In the genomic region with DNA sequence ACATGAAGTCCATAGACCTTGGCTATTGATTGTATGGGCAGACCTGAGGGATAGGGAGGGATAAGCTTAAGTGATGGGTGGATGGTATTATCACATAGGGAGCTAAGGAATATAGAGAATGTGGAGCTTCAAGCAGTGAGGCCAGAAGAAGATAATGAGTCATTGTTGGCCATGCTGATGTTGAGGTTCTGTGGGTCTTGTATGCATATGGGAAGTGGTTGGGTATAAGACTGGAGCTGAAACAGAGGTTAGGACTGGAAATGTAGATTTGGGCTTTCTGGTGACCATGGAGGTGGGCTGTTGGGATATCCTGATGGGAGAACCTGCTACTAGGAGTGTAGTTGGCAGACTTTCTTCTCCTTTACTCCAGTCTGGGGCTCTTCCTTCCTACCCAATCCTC, we compare ENCODE assay signal across 23 cellular contexts.
DNase-seq lines count a peak whose midpoint lies in the region; ATAC-seq and TF ChIP-seq lines count a peak whose summit lies in the region.
"Had no signal": no experiment of that assay in that cellular context is flagged by ENCODE, and none has a peak within 500 bp of the region (broad histone marks: within the 10 kb centered on the region; RNA-seq: fewer than 3 reads in every experiment).

No MANE protein-coding gene starts in this region.

- H3K14ac ChIP-seq in mesenchymal stem cell (ENCODE audit: low read length in 2 of 2): no peak overlapping the region

- H3K9ac ChIP-seq in mesenchymal stem cell (ENCODE audit: low read length): no peak overlapping the region
- H3K9ac ChIP-seq: BLaER1 treated with 17β-estradiol and CSF1 and Interleukin-3, amounts not matched to agents 10 nM and 100 nM; KMS-11 had no signal

- H3K4me3 Mint-ChIP-seq in GM23338: no peak overlapping the region
- no peak overlapping the region for H3K4me3 Mint-ChIP-seq in activated T-helper 17 cell treated with anti-CD3 and anti-CD28 coated beads, Interleukin-2, amount 50 U/mL, for 72 hours
- H3K4me3 Mint-ChIP-seq in stimulated activated naive CD8-positive, alpha-beta T cell treated with anti-CD3 and anti-CD28 coated beads, Interleukin-15, Interleukin-2, amounts not matched to agents 100 ng/mL and 50 ng/mL, for 24 hours: no peak overlapping the region
- no peak overlapping the region for H3K4me3 Mint-ChIP-seq in activated CD8-positive, alpha-beta T cell treated with anti-CD3 and anti-CD28 coated beads, Interleukin-2, amount 10 ng/mL, durations not matched to agents 7 days and 5 days
- H3K4me3 Mint-ChIP-seq: CD4-positive, alpha-beta T cell; IgD-negative memory B cell had no signal

- no peak overlapping the region for H2BK12ac ChIP-seq in mesenchymal stem cell (ENCODE audit: low read length in 2 of 2)

- H3K36me3 Mint-ChIP-seq in GM23338 (ENCODE audit: low read depth): no peaks in the 10 kb centered on the region
- H3K36me3 Mint-ChIP-seq in activated T-helper 17 cell treated with anti-CD3 and anti-CD28 coated beads, Interleukin-2, amount 50 U/mL, for 72 hours (ENCODE audit: low read depth): no peaks in the 10 kb centered on the region
- H3K36me3 Mint-ChIP-seq in stimulated activated naive CD8-positive, alpha-beta T cell treated with anti-CD3 and anti-CD28 coated beads, Interleukin-15, Interleukin-2, amounts not matched to agents 100 ng/mL and 50 ng/mL, for 24 hours (ENCODE audit: low read depth): no peaks in the 10 kb centered on the region
- H3K36me3 Mint-ChIP-seq in activated CD8-positive, alpha-beta T cell treated with anti-CD3 and anti-CD28 coated beads, Interleukin-2, amount 10 ng/mL, durations not matched to agents 7 days and 5 days (ENCODE audit: low read depth): no peaks in the 10 kb centered on the region

- H3K79me2 ChIP-seq in GM23338 (replicated peaks; ENCODE audit: insufficient read depth): no peaks in the 10 kb centered on the region

- H3K27me3 Mint-ChIP-seq in GM23338 (ENCODE audit: insufficient read depth, low read depth, poor library complexity): no peaks in the 10 kb centered on the region
- peaks cover 16% of the 10 kb centered on the region for H3K27me3 Mint-ChIP-seq in activated T-helper 17 cell treated with anti-CD3 and anti-CD28 coated beads, Interleukin-2, amount 50 U/mL, for 72 hours
- H3K27me3 Mint-ChIP-seq in stimulated activated naive CD8-positive, alpha-beta T cell treated with anti-CD3 and anti-CD28 coated beads, Interleukin-15, Interleukin-2, amounts not matched to agents 100 ng/mL and 50 ng/mL, for 24 hours: peaks cover 31% of the 10 kb centered on the region
- H3K27me3 Mint-ChIP-seq in activated CD8-positive, alpha-beta T cell treated with anti-CD3 and anti-CD28 coated beads, Interleukin-2, amount 10 ng/mL, durations not matched to agents 7 days and 5 days (ENCODE audit: low read depth): peaks cover 11% of the 10 kb centered on the region

- POLR2A ChIA-PET in activated CD8-positive, alpha-beta T cell treated with anti-CD3 and anti-CD28 coated beads, Interleukin-2, amount 10 ng/mL, durations not matched to agents 7 days and 5 days (lab: Charles Lee): interaction anchor here (0.6 to 1.0 kb wide), 2 partner anchors 9 to 159 kb away, joined by 3 to 4 read pairs; no protein-coding TSS in a partner anchor

- H4K8ac ChIP-seq in mesenchymal stem cell (ENCODE audit: low read length): no peak overlapping the region

- no peak overlapping the region for H2BK5ac ChIP-seq in mesenchymal stem cell (ENCODE audit: low read depth, low read length, poor library complexity, severe bottlenecking)

- H3K36me3 ChIP-seq in GM23338 (ENCODE audit: insufficient read depth) (no peaks in the 10 kb centered on the region), mesenchymal stem cell (ENCODE audit: control insufficient read depth in 1 of 2, insufficient read depth in 2 of 2, low read depth in 1 of 2, low read length in 2 of 2) (no peaks in the 10 kb centered on the region)
- H3K36me3 ChIP-seq: BLaER1 treated with 17β-estradiol and CSF1 and Interleukin-3, amounts not matched to agents 10 nM and 100 nM had no signal

- H2BK15ac ChIP-seq in mesenchymal stem cell (ENCODE audit: low read depth, poor library complexity, severe bottlenecking): no peak overlapping the region

- H2AFZ ChIP-seq in GM23338 (no peak overlapping the region), mesenchymal stem cell (ENCODE audit: low read depth, low read length) (no peak overlapping the region)

- no peaks in the 10 kb centered on the region for H4K20me1 ChIP-seq in GM23338 (replicated peaks; ENCODE audit: insufficient read depth)
- H4K20me1 ChIP-seq: BLaER1 treated with 17β-estradiol and CSF1 and Interleukin-3, amounts not matched to agents 10 nM and 100 nM had no signal

- H3K9me3 ChIP-seq in mesenchymal stem cell (ENCODE audit: control insufficient read depth, low read length): no peaks in the 10 kb centered on the region
- H3K9me3 ChIP-seq: A549; BLaER1 treated with 17β-estradiol and CSF1 and Interleukin-3, amounts not matched to agents 10 nM and 100 nM had no signal

- no peak overlapping the region for H3K18ac ChIP-seq in mesenchymal stem cell (ENCODE audit: low read depth in 1 of 2, low read length in 2 of 2)

- CTCF ChIA-PET in activated CD8-positive, alpha-beta T cell treated with anti-CD3 and anti-CD28 coated beads, Interleukin-2, amount 10 ng/mL, durations not matched to agents 7 days and 5 days (lab: Charles Lee): interaction anchor here (1.1 kb wide), 1 partner anchor 166 kb away, joined by 3 read pairs; no protein-coding TSS in a partner anchor

- H3K4me1 ChIP-seq in GM23338 (ENCODE audit: insufficient read depth) (peaks cover 12% of the 10 kb centered on the region), mesenchymal stem cell (ENCODE audit: control insufficient read depth, insufficient read depth, low read depth, low read length) (no peaks in the 10 kb centered on the region)
- H3K4me1 ChIP-seq: A549; BLaER1 treated with 17β-estradiol and CSF1 and Interleukin-3, amounts not matched to agents 10 nM and 100 nM had no signal

- no peaks in the 10 kb centered on the region for H3K27me3 ChIP-seq in GM23338 (ENCODE audit: insufficient read depth)
- H3K27me3 ChIP-seq in mesenchymal stem cell (ENCODE audit: control insufficient read depth in 1 of 2, insufficient read depth in 1 of 2, low read length in 2 of 2): no peaks in the 10 kb centered on the region
- H3K27me3 ChIP-seq: BLaER1 treated with 17β-estradiol and CSF1 and Interleukin-3, amounts not matched to agents 10 nM and 100 nM had no signal

- no peaks in the 10 kb centered on the region for H3K79me1 ChIP-seq in mesenchymal stem cell (replicated peaks; ENCODE audit: low read length, poor library complexity, severe bottlenecking)

- no peak for DNase-seq in GM23338 (ENCODE audit: low spot score)
- no peak for DNase-seq in mesenchymal stem cell
- no peak for DNase-seq in NCI-H524 (lab: John Stamatoyannopoulos, UW)
- no peak for DNase-seq in GM19240 (ENCODE audit: insufficient read length, low spot score)
- no peak for DNase-seq in activated CD8-positive, alpha-beta T cell treated with anti-CD3 and anti-CD28 coated beads, Interleukin-2, amount 10 ng/mL, durations not matched to agents 7 days and 5 days
- DNase-seq: AML-193; CD4-positive, alpha-beta T cell; DMS53; GDM1; NCI-H1048; NCI-H1694; NCI-H2081; NCI-H2227 treated with DMSO at 0.1 percent for 48 hours; SHP77 treated with DMSO at 0.1 percent for 48 hours had no signal

- peaks cover 18% of the 10 kb centered on the region for H3K4me1 Mint-ChIP-seq in GM23338
- H3K4me1 Mint-ChIP-seq in activated T-helper 17 cell treated with anti-CD3 and anti-CD28 coated beads, Interleukin-2, amount 50 U/mL, for 72 hours: peaks cover 8% of the 10 kb centered on the region
- peaks cover 24% of the 10 kb centered on the region for H3K4me1 Mint-ChIP-seq in stimulated activated naive CD8-positive, alpha-beta T cell treated with anti-CD3 and anti-CD28 coated beads, Interleukin-15, Interleukin-2, amounts not matched to agents 100 ng/mL and 50 ng/mL, for 24 hours (ENCODE audit: low read depth)
- H3K4me1 Mint-ChIP-seq in activated CD8-positive, alpha-beta T cell treated with anti-CD3 and anti-CD28 coated beads, Interleukin-2, amount 10 ng/mL, durations not matched to agents 7 days and 5 days (ENCODE audit: low read depth): peaks cover 15% of the 10 kb centered on the region
- H3K4me1 Mint-ChIP-seq: IgD-negative memory B cell had no signal

- H3F3A ChIP-seq in GM23338 (replicated peaks; ENCODE audit: low read depth): no peaks in the 10 kb centered on the region

- no peak overlapping the region for H3K4ac ChIP-seq in mesenchymal stem cell (ENCODE audit: low read depth in 1 of 2, low read length in 2 of 2)

- no peaks in the 10 kb centered on the region for H3K9me3 Mint-ChIP-seq in GM23338
- H3K9me3 Mint-ChIP-seq in activated T-helper 17 cell treated with anti-CD3 and anti-CD28 coated beads, Interleukin-2, amount 50 U/mL, for 72 hours: no peaks in the 10 kb centered on the region
- no peaks in the 10 kb centered on the region for H3K9me3 Mint-ChIP-seq in stimulated activated naive CD8-positive, alpha-beta T cell treated with anti-CD3 and anti-CD28 coated beads, Interleukin-15, Interleukin-2, amounts not matched to agents 100 ng/mL and 50 ng/mL, for 24 hours
- H3K9me3 Mint-ChIP-seq in activated CD8-positive, alpha-beta T cell treated with anti-CD3 and anti-CD28 coated beads, Interleukin-2, amount 10 ng/mL, durations not matched to agents 7 days and 5 days (ENCODE audit: insufficient read depth): no peaks in the 10 kb centered on the region
- H3K9me3 Mint-ChIP-seq: CD4-positive, alpha-beta T cell; IgD-negative memory B cell had no signal

- TF ChIP-seq CTCF in GM23338 (conservative IDR thresholded peaks at IDR 0.05; ENCODE audit: low read depth in 2 of 2): no peak

- H2BK120ac ChIP-seq in mesenchymal stem cell (ENCODE audit: low read depth, low read length): no peak overlapping the region

- no peak overlapping the region for H4K91ac ChIP-seq in mesenchymal stem cell (ENCODE audit: low read length)

- no peak for ATAC-seq in GM23338
- peak; percentile 30 for ATAC-seq in activated T-helper 17 cell treated with anti-CD3 and anti-CD28 coated beads, Interleukin-2, amount 50 U/mL, for 72 hours (replicated peaks)
- no peak for ATAC-seq in activated CD8-positive, alpha-beta T cell treated with anti-CD3 and anti-CD28 coated beads, Interleukin-2, amount 10 ng/mL, durations not matched to agents 7 days and 5 days
- ATAC-seq: A549 had no signal

- H2AK5ac ChIP-seq in mesenchymal stem cell (ENCODE audit: low read length, severe bottlenecking): peak overlapping the region; percentile 62

- peak overlapping the region; percentile 53; the same call in 1 of the 2 replicates for H3K4me2 ChIP-seq in GM23338
- no peak overlapping the region for H3K4me2 ChIP-seq in mesenchymal stem cell (ENCODE audit: low read length, poor library complexity, severe bottlenecking)
- H3K4me2 ChIP-seq: A549; BLaER1 treated with 17β-estradiol and CSF1 and Interleukin-3, amounts not matched to agents 10 nM and 100 nM; KMS-11 had no signal

- H3K4me3 ChIP-seq in GM23338: no peak overlapping the region
- H3K4me3 ChIP-seq in mesenchymal stem cell (ENCODE audit: insufficient read depth in 1 of 2, low read depth in 1 of 2, low read length in 2 of 2): no peak overlapping the region
- H3K4me3 ChIP-seq: A549; BLaER1 treated with 17β-estradiol and CSF1 and Interleukin-3, amounts not matched to agents 10 nM and 100 nM; GM12878 had no signal

- H3K9me2 ChIP-seq in GM23338 (ENCODE audit: insufficient read depth): no peaks in the 10 kb centered on the region; the same call in 1 of the 2 replicates

- H3K27ac ChIP-seq in GM23338 (ENCODE audit: low read depth) (no peak overlapping the region), mesenchymal stem cell (ENCODE audit: low read length, poor library complexity, severe bottlenecking) (no peak overlapping the region)
- H3K27ac ChIP-seq: A549; BLaER1 treated with 17β-estradiol and CSF1 and Interleukin-3, amounts not matched to agents 10 nM and 100 nM; HL-60; RWPE1 had no signal

- H3K27ac Mint-ChIP-seq in GM23338: no peak overlapping the region
- peak overlapping the region; percentile 28 for H3K27ac Mint-ChIP-seq in activated T-helper 17 cell treated with anti-CD3 and anti-CD28 coated beads, Interleukin-2, amount 50 U/mL, for 72 hours
- peak overlapping the region; percentile 27 for H3K27ac Mint-ChIP-seq in stimulated activated naive CD8-positive, alpha-beta T cell treated with anti-CD3 and anti-CD28 coated beads, Interleukin-15, Interleukin-2, amounts not matched to agents 100 ng/mL and 50 ng/mL, for 24 hours
- no peak overlapping the region for H3K27ac Mint-ChIP-seq in activated CD8-positive, alpha-beta T cell treated with anti-CD3 and anti-CD28 coated beads, Interleukin-2, amount 10 ng/mL, durations not matched to agents 7 days and 5 days
- H3K27ac Mint-ChIP-seq: CD4-positive, alpha-beta T cell; IgD-negative memory B cell had no signal

- no peak overlapping the region for H3K23ac ChIP-seq in mesenchymal stem cell (ENCODE audit: low read length in 2 of 2)

Comparison
In these comparisons a context has a peak if more than half of its experiments do, and no peak if none do; other contexts are left out.
1. H3K27ac Mint-ChIP-seq: peak in activated T-helper 17 cell treated with anti-CD3 and anti-CD28 coated beads, Interleukin-2, amount 50 U/mL, for 72 hours (single experiment) and stimulated activated naive CD8-positive, alpha-beta T cell treated with anti-CD3 and anti-CD28 coated beads, Interleukin-15, Interleukin-2, amounts not matched to agents 100 ng/mL and 50 ng/mL, for 24 hours (single experiment); none in GM23338 (single experiment) and activated CD8-positive, alpha-beta T cell treated with anti-CD3 and anti-CD28 coated beads, Interleukin-2, amount 10 ng/mL, durations not matched to agents 7 days and 5 days (single experiment).